In the genomic region with DNA sequence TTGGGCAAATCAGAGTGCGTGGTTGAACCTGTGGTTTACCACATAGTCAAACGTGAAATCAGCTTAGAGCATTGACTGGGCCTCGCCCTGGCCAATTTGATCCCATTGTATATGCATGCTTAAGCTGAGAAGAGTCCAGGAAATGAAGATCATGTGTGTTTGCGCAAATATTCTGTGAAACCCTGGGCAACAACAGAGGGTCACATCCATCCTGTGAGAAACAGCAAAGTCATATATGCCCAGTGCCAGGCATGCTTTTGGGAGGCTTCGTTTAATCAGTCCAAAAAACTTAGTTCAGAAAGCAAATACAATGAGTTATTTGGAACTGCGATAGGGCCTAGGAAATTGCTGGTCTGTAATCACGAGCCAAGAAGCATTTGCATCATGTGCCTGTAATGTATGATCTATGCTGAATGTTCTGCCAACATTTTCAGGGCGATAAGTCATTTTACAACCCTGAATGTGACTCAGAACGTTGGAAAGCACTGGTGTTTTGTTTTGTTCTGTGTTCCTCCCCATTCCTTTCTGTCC, we compare ENCODE assay signal across 1 cellular context.
TF ChIP-seq lines count a peak whose summit lies in the region.

No MANE protein-coding gene starts in this region.

TF ChIP-seq in SK-N-SH, 30 proteins besides CTCF, POLR2A, EP300 and RAD21 (continued from another document):
- TF ChIP-seq, protein P1, sequence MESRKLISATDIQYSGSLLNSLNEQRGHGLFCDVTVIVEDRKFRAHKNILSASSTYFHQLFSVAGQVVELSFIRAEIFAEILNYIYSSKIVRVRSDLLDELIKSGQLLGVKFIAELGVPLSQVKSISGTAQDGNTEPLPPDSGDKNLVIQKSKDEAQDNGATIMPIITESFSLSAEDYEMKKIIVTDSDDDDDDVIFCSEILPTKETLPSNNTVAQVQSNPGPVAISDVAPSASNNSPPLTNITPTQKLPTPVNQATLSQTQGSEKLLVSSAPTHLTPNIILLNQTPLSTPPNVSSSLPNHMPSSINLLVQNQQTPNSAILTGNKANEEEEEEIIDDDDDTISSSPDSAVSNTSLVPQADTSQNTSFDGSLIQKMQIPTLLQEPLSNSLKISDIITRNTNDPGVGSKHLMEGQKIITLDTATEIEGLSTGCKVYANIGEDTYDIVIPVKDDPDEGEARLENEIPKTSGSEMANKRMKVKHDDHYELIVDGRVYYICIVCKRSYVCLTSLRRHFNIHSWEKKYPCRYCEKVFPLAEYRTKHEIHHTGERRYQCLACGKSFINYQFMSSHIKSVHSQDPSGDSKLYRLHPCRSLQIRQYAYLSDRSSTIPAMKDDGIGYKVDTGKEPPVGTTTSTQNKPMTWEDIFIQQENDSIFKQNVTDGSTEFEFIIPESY (IDR thresholded peaks at IDR 0.05; ENCODE audit: borderline replicate concordance, low read depth), result no peak
- TF ChIP-seq JUND (IDR thresholded peaks at IDR 0.05), result no peak
